20 cellular contexts compared by ENCODE assay signal in genomic region chr12:64572241-64572640, GRCh38.
"Had no signal": no experiment of that assay in that cellular context is flagged by ENCODE, and none has a peak within 500 bp of the region (broad histone marks: within the 10 kb centered on the region; RNA-seq: fewer than 3 reads in every experiment).

No MANE protein-coding gene starts in this region.

- H3K27me3 ChIP-seq: Peyer's patch, SJSA1 had no signal

- H3K4me2 ChIP-seq: SK-N-SH had no signal

- H3K9me3 ChIP-seq: SJSA1, SK-N-SH had no signal

- H3K4me3 ChIP-seq: Peyer's patch, SJSA1 had no signal

- H3K36me3 ChIP-seq: Peyer's patch, SJSA1 had no signal

- DNase-seq: MM.1S, MV-4-11, NCI-H1092, NCI-H1417 treated with DMSO at 0.1 percent for 48 hours, NCI-H1436 treated with DMSO at 0.1 percent for 48 hours, NCI-H187 treated with DMSO at 0.1 percent for 48 hours, NCI-H2029, NCI-H2227 treated with DMSO at 0.1 percent for 48 hours, NCI-H345, NCI-H510A treated with DMSO at 0.1 percent for 48 hours, NCI-H524 treated with DMSO at 0.1 percent for 48 hours, NCI-H526 treated with DMSO at 0.1 percent for 48 hours, NCI-H774, Peyer's patch, Right ventricle myocardium superior, RPMI8226, SHP77 treated with DMSO at 0.1 percent for 48 hours, SK-N-SH, SW 1271 had no signal

- H3K27ac ChIP-seq: Peyer's patch, SJSA1 had no signal

- H3K4me1 ChIP-seq: SJSA1 had no signal

- H3K9ac ChIP-seq: SK-N-SH had no signal
